Comparison of ENCODE assay signal across 37 cellular contexts in genomic region chr16:48138543-48138942, GRCh38. TPM values are rescaled to one million over a fixed set of nuclear protein-coding genes. Genes with fewer than 3 reads are reported as not detected.
"Had no signal": no experiment of that assay in that cellular context is flagged by ENCODE, and none has a peak within 500 bp of the region (broad histone marks: within the 10 kb centered on the region; RNA-seq: fewer than 3 reads in every experiment).

No MANE protein-coding gene starts in this region.

- DNase-seq: activated CD4-positive, alpha-beta memory T cell treated with anti-CD3 and anti-CD28 coated beads, Interleukin-2, amount 10 ng/mL, durations not matched to agents 7 days and 5 days; activated CD4-positive, alpha-beta T cell treated with anti-CD3 and anti-CD28 coated beads for 1 hour; activated CD4-positive, alpha-beta T cell treated with anti-CD3 and anti-CD28 coated beads for 36 hours; activated CD4-positive, alpha-beta T cell treated with anti-CD3 and anti-CD28 coated beads for 48 hours; activated CD4-positive, alpha-beta T cell treated with anti-CD3 and anti-CD28 coated beads, Interleukin-2, amount 10 ng/mL, durations not matched to agents 7 days and 5 days; activated CD4-positive, alpha-beta T cell treated with anti-CD3 and anti-CD28 coated beads, Interleukin-2, amount 50 U/mL, for 48 hours; activated CD4-positive, CD25-positive, alpha-beta regulatory T cell; activated CD8-positive, alpha-beta memory T cell treated with anti-CD3 and anti-CD28 coated beads, Interleukin-2, amount 50 U/mL, for 4 hours; activated CD8-positive, alpha-beta T cell treated with anti-CD3 and anti-CD28 coated beads, Interleukin-2, amount 10 ng/mL, durations not matched to agents 7 days and 5 days; activated effector memory CD4-positive, alpha-beta T cell treated with anti-CD3 and anti-CD28 coated beads, Interleukin-2, amount 50 U/mL, for 16 hours; activated gamma-delta T cell treated with Interleukin-2 at 50 U/mL for 16 hours; activated naive CD4-positive, alpha-beta T cell; activated naive CD4-positive, alpha-beta T cell treated with anti-CD3 and anti-CD28 coated beads for 36 hours; activated naive CD4-positive, alpha-beta T cell treated with anti-CD3 and anti-CD28 coated beads, Interleukin-2, amount 50 U/mL, for 16 hours; activated naive CD8-positive, alpha-beta T cell treated with anti-CD3 and anti-CD28 coated beads for 36 hours; activated T-cell treated with anti-CD3 and anti-CD28 coated beads for 4 hours; activated T-cell treated with anti-CD3 and anti-CD28 coated beads, Interleukin-2, amount 50 U/mL, for 1 hour; activated T-cell treated with anti-CD3 and anti-CD28 coated beads, Interleukin-2, amount 50 U/mL, for 4 hours; activated T-cell treated with anti-CD3 and anti-CD28 coated beads, Interleukin-2, amount 50 U/mL, for 72 hours; adrenal gland; amniotic stem cell; aorta; body of pancreas; central memory CD4-positive, alpha-beta T cell; T-helper 1 cell; T-helper 2 cell; T-helper 9 cell had no signal

- H3K27me3 ChIP-seq: adrenal gland, body of pancreas, cardiac muscle cell had no signal

- H3K4me1 ChIP-seq: adrenal gland had no signal

- ATAC-seq: activated CD4-positive, alpha-beta T cell treated with anti-CD3 and anti-CD28 coated beads for 36 hours; activated CD4-positive, CD25-positive, alpha-beta regulatory T cell treated with anti-CD3 and anti-CD28 coated beads, Interleukin-2, amount 50 U/mL, for 24 hours; activated CD8-positive, alpha-beta T cell treated with anti-CD3 and anti-CD28 coated beads, Interleukin-2, amount 10 ng/mL, durations not matched to agents 7 days and 5 days; activated naive CD4-positive, alpha-beta T cell treated with anti-CD3 and anti-CD28 coated beads, Interleukin-2, amount 50 U/mL, for 72 hours; activated T-cell treated with anti-CD3 and anti-CD28 coated beads, Interleukin-2, amount 50 U/mL, for 4 hours; activated T-cell treated with anti-CD3 and anti-CD28 coated beads, Interleukin-2, amount 50 U/mL, for 72 hours; activated T-helper 17 cell treated with anti-CD3 and anti-CD28 coated beads, Interleukin-2, amount 50 U/mL, for 72 hours; body of pancreas had no signal

- H3K27ac ChIP-seq: adrenal gland, body of pancreas, cardiac muscle cell, VCaP had no signal

- FAIRE-seq: astrocyte, bronchial epithelial cell, TTC549 had no signal

- H3K4me3 ChIP-seq: adrenal gland, body of pancreas, cardiac muscle cell had no signal

- H3K9me3 ChIP-seq: adrenal gland, body of pancreas had no signal

- H3K36me3 ChIP-seq: adrenal gland, cardiac muscle cell had no signal

RNA-seq across cellular contexts. Expression of gene ABCC12, which starts 17.2 kb away (rescaled TPM):
- total RNA-seq: activated CD4-positive, alpha-beta memory T cell treated with anti-CD3 and anti-CD28 coated beads, Interleukin-2, amount 10 ng/mL, durations not matched to agents 7 days and 5 days; activated CD4-positive, alpha-beta T cell treated with anti-CD3 and anti-CD28 coated beads for 36 hours; activated CD4-positive, alpha-beta T cell treated with anti-CD3 and anti-CD28 coated beads, Interleukin-2, amount 10 ng/mL, durations not matched to agents 7 days and 5 days; activated CD8-positive, alpha-beta memory T cell treated with anti-CD3 and anti-CD28 coated beads for 36 hours; activated CD8-positive, alpha-beta T cell treated with anti-CD3 and anti-CD28 coated beads, Interleukin-2, amount 10 ng/mL, durations not matched to agents 7 days and 5 days; activated naive CD4-positive, alpha-beta T cell treated with anti-CD3 and anti-CD28 coated beads for 36 hours; activated naive CD4-positive, alpha-beta T cell treated with anti-CD3 and anti-CD28 coated beads, Interleukin-2, amount 50 U/mL, for 72 hours; activated naive CD8-positive, alpha-beta T cell treated with anti-CD3 and anti-CD28 coated beads for 36 hours; activated T-cell treated with anti-CD3 and anti-CD28 coated beads, Interleukin-2, amount 50 U/mL, for 4 hours; activated T-cell treated with anti-CD3 and anti-CD28 coated beads, Interleukin-2, amount 50 U/mL, for 72 hours; activated T-helper 1 cell treated with anti-CD3 and anti-CD28 coated beads, Interleukin-12 subunit alpha, Interleukin-12 subunit beta, Interleukin-2, Interleukin-4 antibody, amounts not matched to agents 30 ng/mL and 10 ng/mL and 1 ng/mL, durations not matched to agents 14 hours and 24 hours and 36 hours; activated T-helper 17 cell treated with anti-CD3 and anti-CD28 coated beads, Interleukin-2, amount 50 U/mL, for 72 hours; adrenal gland; aorta; astrocyte; body of pancreas; bronchial epithelial cell; cardiac muscle cell had no signal
- polyA plus RNA-seq: adrenal gland, cardiac muscle cell had no signal
